16 cellular contexts compared by ENCODE assay signal in genomic region chr16:81693467-81694303, GRCh38.
DNase-seq lines count a peak whose midpoint lies in the region; FAIRE-seq and TF ChIP-seq lines count a peak whose summit lies in the region.
"Had no signal": no experiment of that assay in that cellular context is flagged by ENCODE, and none has a peak within 500 bp of the region (broad histone marks: within the 10 kb centered on the region; RNA-seq: fewer than 3 reads in every experiment).

No MANE protein-coding gene starts in this region.

- TF ChIP-seq CTCF in astrocyte of the spinal cord (IDR thresholded peaks at IDR 0.05; ENCODE audit: low read depth, low read length), result no peak

- H3K4me3 ChIP-seq in astrocyte of the spinal cord (ENCODE audit: low read depth, low read length) (no peak overlapping the region), mesodermal cell (ENCODE audit: extremely low read depth, insufficient read depth, low read length, poor library complexity, severe bottlenecking) (no peak overlapping the region)
- H3K4me3 ChIP-seq: cardiac muscle cell, psoas muscle had no signal

- TF ChIP-seq POLR2A in H54 (IDR thresholded peaks at IDR 0.05; ENCODE audit: low read depth, low read length), result no peak

- no peaks in the 10 kb centered on the region for H3K9me3 Mint-ChIP-seq in activated CD4-positive, alpha-beta T cell treated with anti-CD3 and anti-CD28 coated beads, Interleukin-2, amount 10 ng/mL, durations not matched to agents 24 days and 14 days

- H3K4me1 ChIP-seq in mesodermal cell (ENCODE audit: control insufficient read depth, insufficient read depth, low read length, poor library complexity, severe bottlenecking), result peaks cover 26% of the 10 kb centered on the region
- H3K4me1 ChIP-seq: psoas muscle had no signal

- in situ Hi-C loops in astrocyte of the spinal cord (cut with HindIII; ENCODE audit: low sequenced_read_pairs), result no loop called here

- FAIRE-seq in H54 (lab: Jason Lieb, UNC), result no peak
- FAIRE-seq: frontal cortex had no signal

- peaks cover 59% of the 10 kb centered on the region for H3K36me3 ChIP-seq in mesodermal cell (ENCODE audit: control insufficient read depth, insufficient read depth, low read length)

- 92 to 94% methylated on average over 18 of the region's 18 CpGs for WGBS in mesodermal cell (ENCODE audit: insufficient coverage in 2 of 2), 2 experiments

- H3K27ac Mint-ChIP-seq in activated CD4-positive, alpha-beta T cell treated with anti-CD3 and anti-CD28 coated beads, Interleukin-2, amount 10 ng/mL, durations not matched to agents 24 days and 14 days, result peak overlapping the region; percentile 18

- no peaks in the 10 kb centered on the region for H3K9me3 ChIP-seq in mesodermal cell (ENCODE audit: control insufficient read depth, low read length)
- H3K9me3 ChIP-seq: psoas muscle had no signal

- no peak overlapping the region for H3K4me3 Mint-ChIP-seq in activated CD4-positive, alpha-beta T cell treated with anti-CD3 and anti-CD28 coated beads, Interleukin-2, amount 10 ng/mL, durations not matched to agents 24 days and 14 days

- intact Hi-C loops in activated CD4-positive, alpha-beta T cell treated with anti-CD3 and anti-CD28 coated beads, Interleukin-2, amount 10 ng/mL, durations not matched to agents 24 days and 14 days (cut with micrococcal nuclease), result no loop called here

- DNase-seq in activated CD4-positive, alpha-beta T cell treated with anti-CD3 and anti-CD28 coated beads, Interleukin-2, amount 10 ng/mL, durations not matched to agents 24 days and 14 days, result no peak
- DNase-seq in activated CD4-positive, alpha-beta T cell treated with anti-CD3 and anti-CD28 coated beads for 48 hours, result no peak
- peak; percentile 41 for DNase-seq in astrocyte of the spinal cord (ENCODE audit: low read depth, low spot score)
- DNase-seq in H54 (ENCODE audit: insufficient read length, low spot score), result no peak
- no peak for DNase-seq in GDM1 (lab: John Stamatoyannopoulos, UW)
- no peak for DNase-seq in kidney glomerular epithelial cell (lab: John Stamatoyannopoulos, UW)
- DNase-seq: activated CD8-positive, alpha-beta memory T cell treated with anti-CD3 and anti-CD28 coated beads, Interleukin-2, amount 50 U/mL, for 48 hours; DND-41; NCI-H2029 treated with DMSO at 0.1 percent for 48 hours; OCI-M1; psoas muscle; T-helper 9 cell had no signal

- H3K27ac ChIP-seq in mesodermal cell (ENCODE audit: low read depth, low read length, severe bottlenecking), result peak overlapping the region; percentile 41
- H3K27ac ChIP-seq in temporal lobe (ENCODE audit: low read depth, low read length), result peak overlapping the region; percentile 63
- H3K27ac ChIP-seq: cardiac muscle cell, psoas muscle had no signal

- no peaks in the 10 kb centered on the region for H3K27me3 Mint-ChIP-seq in activated CD4-positive, alpha-beta T cell treated with anti-CD3 and anti-CD28 coated beads, Interleukin-2, amount 10 ng/mL, durations not matched to agents 24 days and 14 days

- peaks cover 13% of the 10 kb centered on the region for H3K36me3 Mint-ChIP-seq in activated CD4-positive, alpha-beta T cell treated with anti-CD3 and anti-CD28 coated beads, Interleukin-2, amount 10 ng/mL, durations not matched to agents 24 days and 14 days (ENCODE audit: low read depth)

- peaks cover 6% of the 10 kb centered on the region for H3K4me1 Mint-ChIP-seq in activated CD4-positive, alpha-beta T cell treated with anti-CD3 and anti-CD28 coated beads, Interleukin-2, amount 10 ng/mL, durations not matched to agents 24 days and 14 days
